Comparison of ENCODE assay signal across 9 cellular contexts in the genomic region with DNA sequence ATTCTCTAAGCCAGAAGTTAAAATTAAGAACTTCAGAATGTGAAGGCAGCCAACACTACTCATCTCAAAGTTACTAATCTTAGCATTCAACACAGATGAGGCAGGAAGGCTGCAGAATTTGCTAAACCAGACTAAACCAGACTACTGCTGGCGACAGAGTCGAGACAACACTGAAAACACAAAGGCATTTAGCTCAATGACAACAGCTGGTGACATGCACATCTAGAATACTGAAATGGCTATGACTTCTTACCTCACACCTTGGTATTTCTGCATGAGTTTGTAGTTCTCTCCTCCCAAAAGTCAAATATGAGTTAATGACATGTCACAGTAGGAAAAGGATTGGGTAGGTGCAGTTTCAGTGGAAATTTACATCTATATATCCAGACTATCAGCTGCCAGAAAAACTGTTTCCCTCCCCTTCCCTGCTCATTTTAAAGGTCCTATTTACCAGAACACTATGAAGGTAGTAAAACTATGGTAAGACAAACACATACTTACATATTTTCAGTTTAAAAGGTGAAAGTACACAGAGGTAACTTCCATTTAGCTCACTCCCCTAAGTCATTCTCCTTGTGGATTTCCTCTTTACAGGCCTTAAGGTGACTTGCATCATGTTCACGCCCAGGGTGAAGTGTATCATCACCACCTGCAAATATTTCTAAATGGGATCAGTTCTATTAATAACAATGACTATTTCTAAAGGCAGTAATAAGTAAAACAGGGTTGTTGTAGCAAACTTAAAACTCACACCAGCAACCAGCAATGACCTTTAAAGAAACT. TPM values are rescaled to one million over a fixed set of nuclear protein-coding genes. Genes with fewer than 3 reads are reported as not detected.
A peak's percentile ranks its signal among the peaks of the same experiment; 100 is the strongest.
DNase-seq lines count a peak whose midpoint lies in the region; ATAC-seq, FAIRE-seq and TF ChIP-seq lines count a peak whose summit lies in the region.
"Had no signal": no experiment of that assay in that cellular context is flagged by ENCODE, and none has a peak within 500 bp of the region (broad histone marks: within the 10 kb centered on the region; RNA-seq: fewer than 3 reads in every experiment).

No MANE protein-coding gene starts in this region.

- no peak overlapping the region for H3K56ac ChIP-seq in mesendoderm (ENCODE audit: low read length)

- TF ChIP-seq RAD21 in HepG2 (CRISPR knock-in tag; IDR thresholded peaks at IDR 0.05), result no peak

- H3K27ac Mint-ChIP-seq in activated naive CD8-positive, alpha-beta T cell treated with anti-CD3 and anti-CD28 coated beads, Interleukin-2, amount 50 U/mL, for 24 hours, result peak overlapping the region; percentile 93

- peaks cover 15% of the 10 kb centered on the region for H3K79me1 ChIP-seq in mesendoderm (ENCODE audit: low read length)

- H2BK5ac ChIP-seq in mesendoderm (ENCODE audit: low read length), result no peak overlapping the region

- peak overlapping the region; percentile 60 for H3K4me3 Mint-ChIP-seq in activated naive CD8-positive, alpha-beta T cell treated with anti-CD3 and anti-CD28 coated beads, Interleukin-2, amount 50 U/mL, for 24 hours

- no peak overlapping the region for H2AFZ ChIP-seq in HepG2 (ENCODE audit: low read length)

- in situ Hi-C loops in HepG2 (cut with HindIII; ENCODE audit: extremely low pct_ligation_motif_present, low pct_unique_long_range_greater_than_20kb), result no loop called here

- H3K18ac ChIP-seq in mesendoderm (ENCODE audit: low read length), result no peak overlapping the region

- ATAC-seq in HepG2 (no peak), right lobe of liver (no peak), HG02610 (IDR thresholded peaks at IDR 0.05; ENCODE audit: unreplicated experiment) (no peak)
- peak; percentile 50 for ATAC-seq in activated naive CD8-positive, alpha-beta T cell treated with anti-CD3 and anti-CD28 coated beads, Interleukin-2, amount 50 U/mL, for 24 hours

- intact Hi-C loops in HepG2 (cut with micrococcal nuclease; ENCODE audit: unreplicated experiment) (no loop called here), right lobe of liver (cut with DNase I) (no loop called here)

- POLR2A ChIA-PET in HepG2 (lab: Yijun Ruan, JAX), result no interaction called here

- H3K4me2 ChIP-seq in HepG2 (ENCODE audit: low read depth, low read length) (no peak overlapping the region), mesendoderm (ENCODE audit: low read length) (no peak overlapping the region)

- H3K9me3 ChIP-seq in HepG2 (ENCODE audit: low read length), result no peaks in the 10 kb centered on the region
- H3K9me3 ChIP-seq in right lobe of liver, result no peaks in the 10 kb centered on the region

- no peak overlapping the region for H4K8ac ChIP-seq in mesendoderm (ENCODE audit: low read depth, low read length)

- 98% methylated on average over 3 of the region's 3 CpGs for WGBS in HepG2 (ENCODE audit: low lambda C conversion rate)
- 79% methylated on average over 3 of the region's 3 CpGs for WGBS in right lobe of liver (ENCODE audit: insufficient coverage, low coverage, low lambda C conversion rate, missing lambda C conversion rate)
- no CpG with 5 or more reads among the region's 3 CpGs for WGBS in mesendoderm (ENCODE audit: extremely low coverage, insufficient coverage, low lambda C conversion rate)
- WGBS in urinary bladder, result 85% methylated on average over 3 of the region's 3 CpGs

- H3K36me3 Mint-ChIP-seq in activated naive CD8-positive, alpha-beta T cell treated with anti-CD3 and anti-CD28 coated beads, Interleukin-2, amount 50 U/mL, for 24 hours (ENCODE audit: low read depth), result peaks cover 22% of the 10 kb centered on the region

- no peak overlapping the region for H4K5ac ChIP-seq in mesendoderm (ENCODE audit: low read length)

- H2BK120ac ChIP-seq in mesendoderm (ENCODE audit: low read depth, low read length), result no peak overlapping the region

- FAIRE-seq in HepG2 (lab: Jason Lieb, UNC), result no peak

- TF ChIP-seq CTCF in HepG2 (CRISPR knock-in tag; IDR thresholded peaks at IDR 0.05), result no peak
- no peak for TF ChIP-seq CTCF in right lobe of liver (IDR thresholded peaks at IDR 0.05)

- TF ChIP-seq POLR2A in HepG2 (IDR thresholded peaks at IDR 0.05; ENCODE audit: insufficient read depth in 1 of 2, low read depth in 2 of 2, low read length in 2 of 2) (no peak), right lobe of liver (IDR thresholded peaks at IDR 0.05) (no peak)

- peaks cover 98% of the 10 kb centered on the region for H3K4me1 Mint-ChIP-seq in activated naive CD8-positive, alpha-beta T cell treated with anti-CD3 and anti-CD28 coated beads, Interleukin-2, amount 50 U/mL, for 24 hours

- DNase-seq in HepG2 (ENCODE audit: low spot score) (no peak), right lobe of liver (no peak), mesendoderm (peak; percentile 35), NCI-H774 (lab: John Stamatoyannopoulos, UW) (no peak)
- no peak for DNase-seq in activated naive CD8-positive, alpha-beta T cell treated with anti-CD3 and anti-CD28 coated beads, Interleukin-2, amount 50 U/mL, for 24 hours
- DNase-seq in NK-92 treated with Interleukin-12 subunit alpha and Interleukin-12 subunit beta, amount 100 ng/mL, for 24 hours (lab: John Stamatoyannopoulos, UW), result no peak
- DNase-seq: NCI-H1105 had no signal

- H3K27me3 Mint-ChIP-seq in activated naive CD8-positive, alpha-beta T cell treated with anti-CD3 and anti-CD28 coated beads, Interleukin-2, amount 50 U/mL, for 24 hours, result no peaks in the 10 kb centered on the region

- no peak for TF ChIP-seq EP300 in HepG2 (IDR thresholded peaks at IDR 0.05; ENCODE audit: low read depth in 2 of 2, low read length in 2 of 2)
- no peak for TF ChIP-seq EP300 in HepG2 (CRISPR knock-in tag; IDR thresholded peaks at IDR 0.05; ENCODE audit: borderline replicate concordance)

- no peak overlapping the region for H3K9ac ChIP-seq in HepG2 (ENCODE audit: insufficient read depth, low read depth, low read length)
- H3K9ac ChIP-seq in mesendoderm (ENCODE audit: low read length), result no peak overlapping the region

- no peaks in the 10 kb centered on the region for H3K9me3 Mint-ChIP-seq in activated naive CD8-positive, alpha-beta T cell treated with anti-CD3 and anti-CD28 coated beads, Interleukin-2, amount 50 U/mL, for 24 hours

- CTCF ChIA-PET in HepG2 (lab: Yijun Ruan, JAX; ENCODE audit: low intra/inter-chr PET ratio, low total read pairs), result no interaction called here

- BruUV-seq in HepG2 (replicated peaks; lab: Mats Ljungman, UMichigan), result no TSS peak

- H3K27ac ChIP-seq in HepG2 (ENCODE audit: extremely low read length, insufficient read depth, low read length) (no peak overlapping the region), right lobe of liver (no peak overlapping the region), mesendoderm (ENCODE audit: low read depth, low read length) (no peak overlapping the region), urinary bladder (ENCODE audit: low read depth) (peak overlapping the region; percentile 18)

- no peak overlapping the region for H2AK5ac ChIP-seq in mesendoderm (ENCODE audit: low read length)

- H3K27me3 ChIP-seq in HepG2 (ENCODE audit: control insufficient read depth in 1 of 2, insufficient read depth in 2 of 2, low read length in 2 of 2) (no peaks in the 10 kb centered on the region), right lobe of liver (no peaks in the 10 kb centered on the region), mesendoderm (ENCODE audit: insufficient read depth, low read length, poor library complexity) (no peaks in the 10 kb centered on the region)

- H3K79me2 ChIP-seq in HepG2 (ENCODE audit: insufficient read depth, low read length), result peaks cover 99% of the 10 kb centered on the region
- H3K79me2 ChIP-seq in mesendoderm (ENCODE audit: control insufficient read depth, insufficient read depth, low read length), result peaks cover 63% of the 10 kb centered on the region

- H3K4me1 ChIP-seq in HepG2 (ENCODE audit: insufficient read depth, low read length), result peaks cover 58% of the 10 kb centered on the region
- H3K4me1 ChIP-seq in right lobe of liver, result peaks cover 0 to 21% (median 13%) of the 10 kb centered on the region in 4 donors
- peaks cover 8% of the 10 kb centered on the region for H3K4me1 ChIP-seq in mesendoderm (ENCODE audit: control insufficient read depth, low read depth, low read length)
- no peaks in the 10 kb centered on the region for H3K4me1 ChIP-seq in urinary bladder (ENCODE audit: insufficient read depth)

- peaks cover 87% of the 10 kb centered on the region for H4K20me1 ChIP-seq in HepG2 (ENCODE audit: insufficient read depth, low read length)

- H3K36me3 ChIP-seq in HepG2 (replicated peaks in 1 of 2; ENCODE audit: control insufficient read depth in 1 of 2, insufficient read depth in 2 of 2, low read length in 2 of 2) (peaks cover 0 to 2% of the 10 kb centered on the region in 2 experiments; a peak in 2 of 5 replicates), right lobe of liver (no peaks in the 10 kb centered on the region), mesendoderm (ENCODE audit: control insufficient read depth, insufficient read depth, low read length) (no peaks in the 10 kb centered on the region), urinary bladder (ENCODE audit: insufficient read depth) (no peaks in the 10 kb centered on the region)

- no peak overlapping the region for H2BK15ac ChIP-seq in mesendoderm (replicated peaks; ENCODE audit: low read depth)

- H3K4ac ChIP-seq in mesendoderm (ENCODE audit: low read depth, low read length), result no peak overlapping the region

- H3K23ac ChIP-seq in mesendoderm (ENCODE audit: low read length), result no peak overlapping the region

- H3K4me3 ChIP-seq in HepG2 (replicated peaks in 1 of 3; ENCODE audit: insufficient read depth in 1 of 3, low read depth in 2 of 3, low read length in 3 of 3), result no peak overlapping the region
- no peak overlapping the region for H3K4me3 ChIP-seq in right lobe of liver
- no peak overlapping the region for H3K4me3 ChIP-seq in mesendoderm (ENCODE audit: low read length)
- H3K4me3 ChIP-seq in urinary bladder (ENCODE audit: low read depth, low read length), result no peak overlapping the region

RNA-seq across cellular contexts. Expression of a gene that starts 21.4 kb away (rescaled TPM):
- 8.1 and 13.8 TPM in 2 replicates for total RNA-seq in HepG2 (2016; rRNA removed; fragmentation: Illumina TruSeq; extraction: Trizol)
- 16.8 and 17.8 TPM in 2 replicates for total RNA-seq in HepG2 (2016; cell fraction: cytosol; rRNA removed; fragmentation: Illumina TruSeq; extraction: Trizol; ENCODE audit: low read depth)
- total RNA-seq in HepG2 (2016; cell fraction: insoluble cytoplasmic fraction; rRNA removed; fragmentation: Illumina TruSeq; extraction: Trizol), result 7.8 and 12.3 TPM in 2 replicates
- 15.3 and 15.4 TPM in 2 replicates for total RNA-seq in HepG2 (2016; cell fraction: membrane; rRNA removed; fragmentation: Illumina TruSeq; extraction: Trizol)
- total RNA-seq in HepG2 (2016; cell fraction: nucleus; rRNA removed; fragmentation: Illumina TruSeq; extraction: Trizol), result 14.4 and 14.7 TPM in 2 replicates
- 10.9 and 13.1 TPM in 2 replicates for polyA plus RNA-seq in HepG2 (2011; rRNA removed)
- polyA plus RNA-seq in HepG2 (2011; cell fraction: cytosol; rRNA removed), result 8.3 and 8.4 TPM in 2 replicates
- polyA plus RNA-seq in HepG2 (2011; cell fraction: nucleus; rRNA removed), result 12.9 and 17.5 TPM in 2 replicates
- polyA plus RNA-seq in HepG2 (2012), result 8.8 and 12.0 TPM in 2 replicates
- 0.25 TPM in 2 replicates for polyA plus RNA-seq in HepG2 (2016; cell fraction: cytosol; fragmentation: Illumina TruSeq; extraction: Trizol; ENCODE audit: low read depth)
- 10.3 and 10.9 TPM in 2 replicates for polyA plus RNA-seq in HepG2 (2016; cell fraction: insoluble cytoplasmic fraction; fragmentation: Illumina TruSeq; extraction: Trizol; ENCODE audit: low read depth)
- 1.5 and 2.0 TPM in 2 replicates for polyA plus RNA-seq in HepG2 (2016; cell fraction: membrane; fragmentation: Illumina TruSeq; extraction: Trizol; ENCODE audit: low read depth)
- 9.4 and 9.9 TPM in 2 replicates for polyA plus RNA-seq in HepG2 (2016; cell fraction: nucleus; fragmentation: Illumina TruSeq; extraction: Trizol; ENCODE audit: insufficient read depth, low read depth)
- polyA minus RNA-seq in HepG2 (2011; rRNA and poly(A)+ RNA removed; ENCODE audit: low replicate concordance), result 4.3 and 53.3 TPM in 2 replicates
- 28.8 and 31.7 TPM in 2 replicates for polyA minus RNA-seq in HepG2 (2011; cell fraction: cytosol; rRNA and poly(A)+ RNA removed)
- polyA minus RNA-seq in HepG2 (2011; cell fraction: nucleus; rRNA and poly(A)+ RNA removed), result 63.8 and 73.3 TPM in 2 replicates
- 10 to 100 TPM; 12.3 to 27.7 (median 14.6) TPM for total RNA-seq in right lobe of liver
- 12.8 TPM for polyA plus RNA-seq in mesendoderm (2013, experiment 1 of 2)
- 13.3 TPM for polyA plus RNA-seq in mesendoderm (2013, experiment 2 of 2)
- total RNA-seq in urinary bladder, result 23.2 TPM
- polyA plus RNA-seq in urinary bladder, result 23.7 TPM
